Comparison of ENCODE assay signal across 9 cellular contexts in genomic region chr2:9708683-9709538, GRCh38.
DNase-seq lines count a peak whose midpoint lies in the region; ATAC-seq and TF ChIP-seq lines count a peak whose summit lies in the region.
"Had no signal": no experiment of that assay in that cellular context is flagged by ENCODE, and none has a peak within 500 bp of the region (broad histone marks: within the 10 kb centered on the region; RNA-seq: fewer than 3 reads in every experiment).

No MANE protein-coding gene starts in this region.

- POLR2A ChIA-PET in CD4-positive, alpha-beta T cell (lab: Charles Lee): no interaction called here

- DNase-seq in CD4-positive, alpha-beta T cell: no peak
- DNase-seq in Daoy (ENCODE audit: low read depth) (peak; percentile 56), LHCN-M2 (ENCODE audit: low read depth) (peak; percentile 5), nephron progenitor cell (no peak), BE2C (no peak)
- peak in 1 of 2 donors; percentile 43 for DNase-seq in activated naive CD4-positive, alpha-beta T cell treated with anti-CD3 and anti-CD28 coated beads, Interleukin-2, amount 50 U/mL, for 72 hours (ENCODE audit: low spot score in 2 of 2)
- DNase-seq: NCI-H1105 treated with DMSO at 0.1 percent for 48 hours had no signal

- no peak overlapping the region for H3K4me3 ChIP-seq in BE2C (ENCODE audit: low read depth, low read length)

- no peaks in the 10 kb centered on the region for H3K36me3 Mint-ChIP-seq in CD4-positive, alpha-beta T cell (ENCODE audit: low read depth)
- H3K36me3 Mint-ChIP-seq in activated naive CD4-positive, alpha-beta T cell treated with anti-CD3 and anti-CD28 coated beads, Interleukin-2, amount 50 U/mL, for 72 hours: peaks cover 0 to 4% of the 10 kb centered on the region in 2 donors
- H3K36me3 Mint-ChIP-seq in nephron progenitor cell (ENCODE audit: low read depth): no peaks in the 10 kb centered on the region

- no peak overlapping the region for H3K4me3 Mint-ChIP-seq in CD4-positive, alpha-beta T cell
- no peak overlapping the region for H3K4me3 Mint-ChIP-seq in nephron progenitor cell

- peak; percentile 25 for ATAC-seq in CD4-positive, alpha-beta T cell (ENCODE audit: poor library complexity)
- ATAC-seq in activated naive CD4-positive, alpha-beta T cell treated with anti-CD3 and anti-CD28 coated beads, Interleukin-2, amount 50 U/mL, for 72 hours: peak; percentile 68 to 81
- ATAC-seq in HG03280 (IDR thresholded peaks at IDR 0.05; ENCODE audit: unreplicated experiment): no peak

- intact Hi-C loops in CD4-positive, alpha-beta T cell (cut with DNase I, micrococcal nuclease): no loop called here

- H3K27ac Mint-ChIP-seq in CD4-positive, alpha-beta T cell: peak overlapping the region; percentile 47
- peak overlapping the region; percentile 49 to 95 for H3K27ac Mint-ChIP-seq in activated naive CD4-positive, alpha-beta T cell treated with anti-CD3 and anti-CD28 coated beads, Interleukin-2, amount 50 U/mL, for 72 hours
- no peak overlapping the region for H3K27ac Mint-ChIP-seq in nephron progenitor cell

- H3K27me3 Mint-ChIP-seq in CD4-positive, alpha-beta T cell: no peaks in the 10 kb centered on the region
- peaks cover 7% of the 10 kb centered on the region for H3K27me3 Mint-ChIP-seq in nephron progenitor cell (ENCODE audit: low read depth, poor library complexity)

- H3K9me3 Mint-ChIP-seq in CD4-positive, alpha-beta T cell: no peaks in the 10 kb centered on the region
- H3K9me3 Mint-ChIP-seq in activated naive CD4-positive, alpha-beta T cell treated with anti-CD3 and anti-CD28 coated beads, Interleukin-2, amount 50 U/mL, for 72 hours: no peaks in the 10 kb centered on the region
- peaks cover 5% of the 10 kb centered on the region for H3K9me3 Mint-ChIP-seq in nephron progenitor cell

- peaks cover 21% of the 10 kb centered on the region for H3K4me1 Mint-ChIP-seq in CD4-positive, alpha-beta T cell (ENCODE audit: low read depth)
- H3K4me1 Mint-ChIP-seq in nephron progenitor cell: peaks cover 68% of the 10 kb centered on the region

- no peaks in the 10 kb centered on the region for H3K36me3 ChIP-seq in BE2C

- no peak for TF ChIP-seq CTCF in CD4-positive, alpha-beta T cell (IDR thresholded peaks at IDR 0.05)
- no peak for TF ChIP-seq CTCF in nephron progenitor cell (IDR thresholded peaks at IDR 0.05)
- no peak for TF ChIP-seq CTCF in BE2C (IDR thresholded peaks at IDR 0.05; ENCODE audit: low read depth, low read length)

- CTCF ChIA-PET in CD4-positive, alpha-beta T cell (lab: Charles Lee): no interaction called here

- H3K27me3 ChIP-seq in CD4-positive, alpha-beta T cell (ENCODE audit: control insufficient read depth, insufficient read depth, low read length): no peaks in the 10 kb centered on the region
- no peaks in the 10 kb centered on the region for H3K27me3 ChIP-seq in BE2C

- H3K9me3 ChIP-seq in CD4-positive, alpha-beta T cell (ENCODE audit: control insufficient read depth, low read length): no peaks in the 10 kb centered on the region
- peaks cover 4% of the 10 kb centered on the region; the same call in 1 of the 2 replicates for H3K9me3 ChIP-seq in BE2C

- no peaks in the 10 kb centered on the region for H3K4me1 ChIP-seq in BE2C

- no peak overlapping the region for H3K27ac ChIP-seq in CD4-positive, alpha-beta T cell (ENCODE audit: low read depth, low read length)
- H3K27ac ChIP-seq: epithelial cell of prostate had no signal

Comparison
In these comparisons a context has a peak if more than half of its experiments do, and no peak if none do; other contexts are left out.
1. DNase-seq: peak in Daoy (single experiment) and LHCN-M2 (single experiment); none in CD4-positive, alpha-beta T cell (0 of 10), nephron progenitor cell (single experiment) and BE2C (single experiment).